1 cellular context compared by ENCODE assay signal in genomic region chr13:27138457-27139093, GRCh38.
TF ChIP-seq lines count a peak whose summit lies in the region.

No MANE protein-coding gene starts in this region.

TF ChIP-seq in K562, 482 proteins besides CTCF, POLR2A, EP300 and RAD21 (continued from another document and continues in another):
- TF ChIP-seq ZNF449 (CRISPR knock-in tag; IDR thresholded peaks at IDR 0.05) (peak; percentile 93), DMBX1 (CRISPR knock-in tag; IDR thresholded peaks at IDR 0.05; ENCODE audit: borderline replicate concordance) (peak; percentile 100), ESRRB (CRISPR knock-in tag; IDR thresholded peaks at IDR 0.05; ENCODE audit: borderline replicate concordance) (no peak), HDAC3 (IDR thresholded peaks at IDR 0.05; ENCODE audit: borderline replicate concordance, partially characterized antibody) (peak; percentile 45), NRF1 (conservative IDR thresholded peaks at IDR 0.05 in 1 of 2, IDR thresholded peaks at IDR 0.05 in 1 of 2) (no peak), RERE (CRISPR knock-in tag; IDR thresholded peaks at IDR 0.05; ENCODE audit: borderline replicate concordance) (no peak), NCOA1 (IDR thresholded peaks at IDR 0.05; ENCODE audit: low read depth) (no peak), FOXP1 (CRISPR knock-in tag; IDR thresholded peaks at IDR 0.05) (no peak), MBD2 (IDR thresholded peaks at IDR 0.05; ENCODE audit: borderline replicate concordance, low read depth) (no peak), SNAPC5 (CRISPR knock-in tag; IDR thresholded peaks at IDR 0.05) (peak; percentile 78), ZNF398 (CRISPR knock-in tag; IDR thresholded peaks at IDR 0.05) (peak; percentile 97), HIVEP1 (CRISPR knock-in tag; IDR thresholded peaks at IDR 0.05) (peak; percentile 94), MXD1 (CRISPR knock-in tag; IDR thresholded peaks at IDR 0.05; ENCODE audit: borderline replicate concordance, poor library complexity, severe bottlenecking) (peak; percentile 96), BDP1 (IDR thresholded peaks at IDR 0.05; ENCODE audit: insufficient read depth, insufficient read length) (no peak), ID3 (CRISPR knock-in tag; IDR thresholded peaks at IDR 0.05) (peak; percentile 96), ID3 (tag; IDR thresholded peaks at IDR 0.05) (peak; percentile 100), KDM1A (IDR thresholded peaks at IDR 0.05) (peak; percentile 16 to 66; a peak in 2 of 4 replicates), ZNF766 (CRISPR knock-in tag; conservative IDR thresholded peaks at IDR 0.05) (peak; percentile 99), E4F1 (CRISPR knock-in tag; IDR thresholded peaks at IDR 0.05; ENCODE audit: borderline replicate concordance) (no peak), HDAC1 (IDR thresholded peaks at IDR 0.05) (peak in 1 of 2 experiments; percentile 74; a peak in 2 of 4 replicates), HOXB6 (CRISPR knock-in tag; IDR thresholded peaks at IDR 0.05; ENCODE audit: borderline replicate concordance) (0 out of 2 replicates have a peak, but pooled peaks have one; percentile 58), CEBPG (CRISPR knock-in tag; IDR thresholded peaks at IDR 0.05) (no peak), CEBPG (tag; conservative IDR thresholded peaks at IDR 0.05 in 1 of 2, IDR thresholded peaks at IDR 0.05 in 1 of 2) (no peak), BCLAF1 (IDR thresholded peaks at IDR 0.05; ENCODE audit: borderline replicate concordance in 1 of 2, control insufficient read depth in 1 of 2, low read depth in 2 of 2, low read length in 1 of 2) (no peak), E2F4 (CRISPR knock-in tag; IDR thresholded peaks at IDR 0.05; ENCODE audit: low read depth) (no peak)
